9 cellular contexts compared by ENCODE assay signal in genomic region chr19:43581467-43581866, GRCh38. TPM values are rescaled to one million over a fixed set of nuclear protein-coding genes. Genes with fewer than 3 reads are reported as not detected.
A peak's percentile ranks its signal among the peaks of the same experiment; 100 is the strongest.
DNase-seq lines count a peak whose midpoint lies in the region; ATAC-seq and TF ChIP-seq lines count a peak whose summit lies in the region.
"Had no signal": no experiment of that assay in that cellular context is flagged by ENCODE, and none has a peak within 500 bp of the region (broad histone marks: within the 10 kb centered on the region; RNA-seq: fewer than 3 reads in every experiment).

No MANE protein-coding gene starts in this region.

- H3K9ac ChIP-seq in ES-I3 (ENCODE audit: low read depth, low read length), result peak overlapping the region; percentile 61
- H3K9ac ChIP-seq in NT2/D1 (ENCODE audit: insufficient read length, low read depth), result peak overlapping the region; percentile 28

- H3K27ac ChIP-seq in esophagus (ENCODE audit: low read depth in 2 of 2, low read length in 1 of 2), result peak overlapping the region in 1 of 2 donors; percentile 36
- H3K27ac ChIP-seq in psoas muscle, result no peak overlapping the region

- no peaks in the 10 kb centered on the region for H3K36me3 ChIP-seq in ES-I3 (ENCODE audit: insufficient read depth, low read length)
- H3K36me3 ChIP-seq in NT2/D1 (ENCODE audit: insufficient read depth, insufficient read length, low read length), result peaks cover 7% of the 10 kb centered on the region
- peaks cover 2 to 3% of the 10 kb centered on the region in 2 donors for H3K36me3 ChIP-seq in esophagus (ENCODE audit: control insufficient read depth in 2 of 2, insufficient read depth in 2 of 2, low read length in 1 of 2)
- H3K36me3 ChIP-seq in psoas muscle (ENCODE audit: insufficient read depth in 1 of 2, low read depth in 1 of 2), result no peaks in the 10 kb centered on the region

- H3K9me3 ChIP-seq in ES-I3 (ENCODE audit: control insufficient read depth, insufficient read depth, low read length) (no peaks in the 10 kb centered on the region; the same call in 1 of the 2 replicates), NT2/D1 (ENCODE audit: insufficient read depth, low read length) (no peaks in the 10 kb centered on the region), esophagus (ENCODE audit: control insufficient read depth in 2 of 2, insufficient read depth in 1 of 2, low read depth in 1 of 2, low read length in 1 of 2) (no peaks in the 10 kb centered on the region), psoas muscle (no peaks in the 10 kb centered on the region)

- H3K4me1 ChIP-seq in ES-I3 (ENCODE audit: insufficient read depth, low read length), result peaks cover 3% of the 10 kb centered on the region; the same call in 1 of the 2 replicates
- no peaks in the 10 kb centered on the region for H3K4me1 ChIP-seq in NT2/D1 (ENCODE audit: insufficient read depth, insufficient read length)
- peaks cover 2 to 6% of the 10 kb centered on the region in 2 donors for H3K4me1 ChIP-seq in esophagus (ENCODE audit: control insufficient read depth in 2 of 2, insufficient read depth in 2 of 2, low read length in 1 of 2)
- no peaks in the 10 kb centered on the region for H3K4me1 ChIP-seq in psoas muscle

- intact Hi-C loops in psoas muscle (cut with DNase I), result no loop called here

- DNase-seq in NT2/D1 (ENCODE audit: low read depth, low spot score) (no peak), psoas muscle (no peak), NCI-H526 (lab: John Stamatoyannopoulos, UW) (no peak)
- DNase-seq: glutamatergic neuron had no signal

- no peak for TF ChIP-seq CTCF in psoas muscle (IDR thresholded peaks at IDR 0.05)

- H3K27me3 ChIP-seq in NT2/D1 (ENCODE audit: insufficient read depth, insufficient read length), result no peaks in the 10 kb centered on the region
- H3K27me3 ChIP-seq in esophagus (ENCODE audit: control insufficient read depth in 1 of 2, insufficient read depth in 2 of 2, low read length in 2 of 2), result no peaks in the 10 kb centered on the region
- H3K27me3 ChIP-seq in psoas muscle (ENCODE audit: insufficient read depth in 3 of 3, low read length in 2 of 3), result no peaks in the 10 kb centered on the region

- 64 to 72% methylated on average over 7 of the region's 7 CpGs for WGBS in esophagus, 2 donors
- 76 to 84% (median 76%) methylated on average over 7 of the region's 7 CpGs for WGBS in psoas muscle, 3 donors

- H3K4me3 ChIP-seq in NT2/D1 (ENCODE audit: insufficient read length, low read depth) (no peak overlapping the region), esophagus (ENCODE audit: low read depth in 1 of 2, low read length in 2 of 2) (peak overlapping the region; percentile 28 to 52), psoas muscle (peak overlapping the region; percentile 59)

- ATAC-seq in psoas muscle, result no peak
- no peak for ATAC-seq in HG02571 (IDR thresholded peaks at IDR 0.05; ENCODE audit: unreplicated experiment)
- no peak for ATAC-seq in GM18858 (IDR thresholded peaks at IDR 0.05; ENCODE audit: unreplicated experiment)
- no peak for ATAC-seq in GM18511 (IDR thresholded peaks at IDR 0.05; ENCODE audit: unreplicated experiment)

RNA-seq across cellular contexts. Expression of gene PINLYP, which starts 5.9 kb away (rescaled TPM):
- polyA plus RNA-seq in esophagus, result 10 to 100 TPM; 13.5 to 17.6 TPM
- total RNA-seq in psoas muscle, result 1 to 10 TPM in 1 of 4 donors, under 1 TPM in 2, not detected in 1; 0.66 to 1.1 (median 0.86) TPM
- 1 to 10 TPM in 1 of 3 donors, under 1 TPM in 2; 0.66 to 1.3 (median 0.90) TPM for polyA plus RNA-seq in psoas muscle

RNA-seq across cellular contexts. Expression of gene XRCC1, which starts 6.1 kb away (rescaled TPM):
- 10 to 100 TPM; 13.7 to 14.4 TPM for polyA plus RNA-seq in esophagus
- total RNA-seq in psoas muscle, result 10 to 100 TPM; 12.7 to 22.1 (median 14.8) TPM
- polyA plus RNA-seq in psoas muscle, result 10 to 100 TPM; 13.5 to 21.6 (median 14.1) TPM

RNA-seq across cellular contexts. Expression of gene IRGQ, which starts 14.5 kb away (rescaled TPM):
- polyA plus RNA-seq in esophagus (1 to 10 TPM; 3.1 to 4.1 TPM), psoas muscle (10 to 100 TPM in 2 of 3 donors, 1 to 10 TPM in 1; 5.5 to 23.3 (median 11.9) TPM)
- total RNA-seq in psoas muscle, result 10 to 100 TPM; 16.3 to 26.9 (median 22.4) TPM

RNA-seq across cellular contexts. Expression of gene ZNF576, which starts 14.9 kb away (rescaled TPM):
- polyA plus RNA-seq in esophagus (10 to 100 TPM in 1 of 2 donors, 1 to 10 TPM in 1; 6.8 to 13.0 TPM), psoas muscle (10 to 100 TPM; 14.6 to 22.7 (median 22.4) TPM)
- total RNA-seq in psoas muscle, result 10 to 100 TPM; 10.3 to 16.2 (median 15.9) TPM

RNA-seq across cellular contexts. Expression of gene SRRM5, which starts 30.4 kb away (rescaled TPM):
- polyA plus RNA-seq in esophagus (under 1 TPM; 0.14 to 0.71 TPM), psoas muscle (1 to 10 TPM in 1 of 3 donors, under 1 TPM in 2; 0.10 to 1.1 (median 0.52) TPM)
- under 1 TPM in 3 of 4 donors, not detected in 1; 0.12 to 0.34 (median 0.19) TPM for total RNA-seq in psoas muscle

Comparison
In these comparisons a context has a peak if more than half of its experiments do, and no peak if none do; other contexts are left out.
1. RNA of gene PINLYP, which starts 5.9 kb away (polyA plus RNA-seq): 13.5 to 17.6 TPM in esophagus; 0.66 to 1.3 TPM in psoas muscle; every median in the first group is over 4 times any median in the second.